ENCODE assay signal across 15 cellular contexts in the genomic region with DNA sequence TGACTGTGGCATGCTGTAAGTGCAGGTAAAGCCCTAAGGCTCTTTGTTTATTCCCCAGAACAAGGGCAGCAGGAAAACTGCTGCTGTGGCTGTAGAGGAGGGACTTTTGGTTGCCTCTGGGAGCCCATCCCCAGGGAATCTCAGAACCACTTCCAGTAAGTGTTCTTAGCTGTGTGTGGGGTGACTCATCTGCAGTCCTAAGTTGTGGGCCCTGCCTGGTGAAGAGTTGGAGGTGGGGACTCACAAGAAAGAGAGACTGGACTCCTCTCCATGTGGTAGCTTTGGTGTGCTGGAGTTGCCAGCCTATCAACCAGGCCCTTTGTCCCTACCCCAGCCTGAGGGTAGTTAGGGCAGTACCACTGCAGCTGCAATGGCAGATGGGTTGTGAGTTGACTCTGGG. TPM values are rescaled to one million over a fixed set of nuclear protein-coding genes. Genes with fewer than 3 reads are reported as not detected.
DNase-seq lines count a peak whose midpoint lies in the region; ATAC-seq and TF ChIP-seq lines count a peak whose summit lies in the region.
"Had no signal": no experiment of that assay in that cellular context is flagged by ENCODE, and none has a peak within 500 bp of the region (broad histone marks: within the 10 kb centered on the region; RNA-seq: fewer than 3 reads in every experiment).

No MANE protein-coding gene starts in this region.

- no peak for TF ChIP-seq POLR2A in NB4 (IDR thresholded peaks at IDR 0.05; ENCODE audit: extremely low read depth, insufficient read length)

- no peak overlapping the region for H3K4ac ChIP-seq in neuronal stem cell (ENCODE audit: low read length)

- peak overlapping the region; percentile 23 for H3K18ac ChIP-seq in neuronal stem cell (ENCODE audit: low read length)

- H3K79me1 ChIP-seq in neuronal stem cell (ENCODE audit: low read depth, low read length) = peaks cover 2% of the 10 kb centered on the region

- H4K8ac ChIP-seq in neuronal stem cell (ENCODE audit: low read depth, low read length) = no peak overlapping the region

- no peak for TF ChIP-seq CTCF in NB4 (IDR thresholded peaks at IDR 0.05; ENCODE audit: low read depth, low read length)

- ATAC-seq in GM18907 (IDR thresholded peaks at IDR 0.05; ENCODE audit: unreplicated experiment) = no peak
- ATAC-seq: pancreas had no signal

- no peaks in the 10 kb centered on the region for H3K36me3 ChIP-seq in neuronal stem cell (replicated peaks in 1 of 2; ENCODE audit: control insufficient read depth in 2 of 2, insufficient read depth in 2 of 2, low read length in 2 of 2)
- H3K36me3 ChIP-seq: pancreas, upper lobe of left lung had no signal

- H2AFZ ChIP-seq in neuronal stem cell (ENCODE audit: low read length) = no peak overlapping the region

- H3K27ac ChIP-seq in neuronal stem cell (replicated peaks; ENCODE audit: low read length) = no peak overlapping the region
- H3K27ac ChIP-seq: dorsolateral prefrontal cortex, pancreas, upper lobe of left lung, VCaP had no signal

- no peak overlapping the region for H2BK12ac ChIP-seq in neuronal stem cell (ENCODE audit: low read length)

- H3K4me1 ChIP-seq in neuronal stem cell (ENCODE audit: control insufficient read depth in 2 of 2, insufficient read depth in 1 of 2, low read depth in 1 of 2, low read length in 2 of 2) = no peaks in the 10 kb centered on the region
- H3K4me1 ChIP-seq: pancreas, upper lobe of left lung had no signal

- DNase-seq in ELF-1 (ENCODE audit: low read depth, low spot score) = peak; percentile 85
- DNase-seq in NB4 (ENCODE audit: low read depth) = peak; percentile 69
- DNase-seq in dermis blood vessel endothelial cell = peak; percentile 7
- no peak for DNase-seq in neuronal stem cell (ENCODE audit: low spot score)
- DNase-seq in activated CD8-positive, alpha-beta memory T cell treated with anti-CD3 and anti-CD28 coated beads for 24 hours = no peak
- DNase-seq in medulla oblongata (ENCODE audit: extremely low spot score) = no peak
- DNase-seq in NCI-H146 (lab: John Stamatoyannopoulos, UW) = no peak
- DNase-seq: dorsolateral prefrontal cortex, GF-D8, kidney, NCI-H1092 treated with DMSO at 0.1 percent for 48 hours, pancreas had no signal

- H3K4me2 ChIP-seq in neuronal stem cell (ENCODE audit: insufficient read depth, low read length, poor library complexity, severe bottlenecking) = no peak overlapping the region

- H2AK5ac ChIP-seq in neuronal stem cell (ENCODE audit: low read depth, low read length) = no peak overlapping the region

- no peak overlapping the region for H2BK15ac ChIP-seq in neuronal stem cell (ENCODE audit: low read length)

- no peak overlapping the region for H2BK120ac ChIP-seq in neuronal stem cell (ENCODE audit: low read depth, low read length)

- no peak overlapping the region for H3K23ac ChIP-seq in neuronal stem cell (ENCODE audit: low read depth, low read length, poor library complexity)

- no peak overlapping the region for H3K14ac ChIP-seq in neuronal stem cell (ENCODE audit: low read length)

- H2BK5ac ChIP-seq in neuronal stem cell (ENCODE audit: low read length) = no peak overlapping the region

- no peaks in the 10 kb centered on the region for H3K27me3 ChIP-seq in neuronal stem cell (ENCODE audit: control insufficient read depth in 3 of 3, insufficient read depth in 3 of 3, low read depth in 1 of 3, low read length in 3 of 3)
- H3K27me3 ChIP-seq: pancreas, upper lobe of left lung had no signal

- H4K91ac ChIP-seq in neuronal stem cell (ENCODE audit: low read depth, low read length, poor library complexity) = no peak overlapping the region

- H3K4me3 ChIP-seq in NB4 (ENCODE audit: low read depth, low read length) (no peak overlapping the region), neuronal stem cell (ENCODE audit: low read length in 2 of 2) (no peak overlapping the region)
- H3K4me3 ChIP-seq: dorsolateral prefrontal cortex, pancreas, upper lobe of left lung had no signal

- H3K9me3 ChIP-seq in neuronal stem cell (replicated peaks in 1 of 2; ENCODE audit: control insufficient read depth in 2 of 2, insufficient read depth in 1 of 2, low read depth in 1 of 2, low read length in 2 of 2) = peaks cover 0 to 8% of the 10 kb centered on the region in 2 donors
- H3K9me3 ChIP-seq: pancreas had no signal

- H3K9ac ChIP-seq in neuronal stem cell (ENCODE audit: low read depth, low read length, poor library complexity) = no peak overlapping the region

RNA-seq across cellular contexts. Expression of a gene that starts 24.0 kb away (rescaled TPM):
- 2.6 and 5.4 TPM in 2 replicates for total RNA-seq in dermis blood vessel endothelial cell
- polyA plus RNA-seq in neuronal stem cell (2013, experiment 1 of 2) = 4.9 TPM
- polyA plus RNA-seq in neuronal stem cell (2013, experiment 2 of 2) = 5.2 TPM

Comparison
In these comparisons a context has a peak if more than half of its experiments do, and no peak if none do; other contexts are left out.
1. DNase-seq: peak in ELF-1 (single experiment), NB4 (single experiment) and dermis blood vessel endothelial cell (single experiment); none in neuronal stem cell (single experiment), activated CD8-positive, alpha-beta memory T cell treated with anti-CD3 and anti-CD28 coated beads for 24 hours (single experiment), medulla oblongata (single experiment) and NCI-H146 (single experiment).